ENCODE assay signal across 1 cellular context in the genomic region with DNA sequence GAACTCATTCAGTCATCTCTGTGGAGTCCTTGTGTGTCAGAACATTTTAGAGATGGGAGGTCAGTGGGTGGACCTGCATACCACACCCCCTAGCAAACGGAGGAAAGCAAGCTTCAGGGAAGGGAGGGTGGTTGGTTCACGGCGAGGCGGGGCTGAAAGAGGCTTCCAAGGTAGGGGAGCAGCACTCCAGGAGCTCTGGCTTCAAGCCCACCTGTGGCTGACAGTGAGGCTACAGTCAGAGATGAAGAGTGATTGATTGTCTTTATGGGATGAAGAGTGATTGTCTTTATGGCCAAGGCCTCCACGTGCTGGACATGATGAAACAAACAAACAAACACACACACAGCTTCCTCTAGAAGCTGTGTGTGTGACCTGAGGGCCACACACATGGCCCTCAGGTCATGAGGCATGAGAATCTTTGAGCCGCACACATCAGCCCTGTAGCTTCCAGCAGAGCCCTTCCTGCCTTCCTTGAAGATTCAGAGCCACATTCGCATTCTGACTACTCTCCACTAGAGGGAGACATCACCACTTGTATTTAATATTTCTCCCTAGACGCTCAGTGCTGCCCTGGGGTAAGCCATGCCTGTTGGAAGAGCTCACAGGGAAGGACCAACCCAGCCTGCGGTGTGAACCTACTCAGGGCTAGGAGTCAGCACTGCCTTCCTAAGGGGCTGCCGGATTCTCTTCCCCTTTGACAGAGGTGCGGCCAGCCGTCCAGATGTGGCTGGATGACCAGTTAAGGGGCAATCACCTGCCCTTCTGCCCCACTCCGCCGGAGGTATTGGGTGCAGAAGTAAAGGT.
TF ChIP-seq lines count a peak whose summit lies in the region.

No MANE protein-coding gene starts in this region.

TF ChIP-seq in K562, 482 proteins besides CTCF, POLR2A, EP300 and RAD21:
- TF ChIP-seq SMC3 (conservative IDR thresholded peaks at IDR 0.05; ENCODE audit: insufficient read depth, low read depth, low read length), result peak; percentile 39; the same call in 1 of the 2 replicates
- no peak for TF ChIP-seq CREM (IDR thresholded peaks at IDR 0.05; ENCODE audit: low read depth)
